In genomic region chr7:55188590-55189446, GRCh38 we compare ENCODE assay signal across 1 cellular context.
TF ChIP-seq lines count a peak whose summit lies in the region.

No MANE protein-coding gene starts in this region.

TF ChIP-seq in HepG2, 621 proteins besides CTCF, POLR2A, EP300 and RAD21 (continued from another document and continues in another):
- TF ChIP-seq GMEB1 (CRISPR knock-in tag; IDR thresholded peaks at IDR 0.05; ENCODE audit: borderline replicate concordance) (no peak), ZNF597 (CRISPR knock-in tag; IDR thresholded peaks at IDR 0.05) (no peak), BRD4 (CRISPR knock-in tag; IDR thresholded peaks at IDR 0.05) (no peak; the same call in 1 of the 2 replicates), SRSF1 (optimal IDR thresholded peaks at IDR 0.05; ENCODE audit: low read depth, low read length) (no peak), ZNF501 (CRISPR knock-in tag; IDR thresholded peaks at IDR 0.05) (peak; percentile 33; the same call in 1 of the 2 replicates), NR1H2 (CRISPR knock-in tag; IDR thresholded peaks at IDR 0.05; ENCODE audit: borderline replicate concordance, low read depth) (no peak), SNRNP70 (IDR thresholded peaks at IDR 0.05; ENCODE audit: low read depth, low read length) (no peak), PCBP1 (IDR thresholded peaks at IDR 0.05; ENCODE audit: borderline replicate concordance, low read depth, low read length) (no peak), TGIF2 (CRISPR knock-in tag; IDR thresholded peaks at IDR 0.05) (peak; percentile 55; the same call in 1 of the 2 replicates), CREBL2 (CRISPR knock-in tag; IDR thresholded peaks at IDR 0.05; ENCODE audit: borderline replicate concordance) (0 out of 2 replicates have a peak, but pooled peaks have one; percentile 29), FOXK2 (IDR thresholded peaks at IDR 0.05) (no peak), ZNF687 (CRISPR knock-in tag; IDR thresholded peaks at IDR 0.05) (peak; percentile 7; the same call in 1 of the 2 replicates), NFIB (CRISPR knock-in tag; IDR thresholded peaks at IDR 0.05; ENCODE audit: borderline replicate concordance) (no peak), AGO1 (IDR thresholded peaks at IDR 0.05; ENCODE audit: low read depth, low read length, poor library complexity, severe bottlenecking) (no peak), FOXA1 (IDR thresholded peaks at IDR 0.05) (no peak), FOXA1 (CRISPR knock-in tag; IDR thresholded peaks at IDR 0.05) (peak; percentile 44; the same call in 1 of the 2 replicates), CREM (IDR thresholded peaks at IDR 0.05) (peak; percentile 64; the same call in 1 of the 2 replicates), CREM (CRISPR knock-in tag; IDR thresholded peaks at IDR 0.05) (no peak), SRF (IDR thresholded peaks at IDR 0.05; ENCODE audit: low read depth, low read length) (no peak), GATA4 (IDR thresholded peaks at IDR 0.05; ENCODE audit: borderline replicate concordance, low read depth) (peak; percentile 86), ZSCAN22 (CRISPR knock-in tag; IDR thresholded peaks at IDR 0.05) (no peak), JUND (CRISPR knock-in tag; IDR thresholded peaks at IDR 0.05) (no peak), ZNF350 (CRISPR knock-in tag; IDR thresholded peaks at IDR 0.05; ENCODE audit: borderline replicate concordance, low read depth) (peak; percentile 85), CHCHD3 (CRISPR knock-in tag; IDR thresholded peaks at IDR 0.05) (no peak), TFAP4 (IDR thresholded peaks at IDR 0.05; ENCODE audit: borderline replicate concordance, low read depth) (peak; percentile 85), CBX5 (CRISPR knock-in tag; IDR thresholded peaks at IDR 0.05; ENCODE audit: borderline replicate concordance) (peak; percentile 70; the same call in 1 of the 2 replicates), YEATS4 (CRISPR knock-in tag; IDR thresholded peaks at IDR 0.05; ENCODE audit: borderline replicate concordance) (peak; percentile 34; the same call in 1 of the 2 replicates), ZNF275 (CRISPR knock-in tag; IDR thresholded peaks at IDR 0.05; ENCODE audit: borderline replicate concordance) (no peak), MYC (CRISPR knock-in tag; IDR thresholded peaks at IDR 0.05; ENCODE audit: borderline replicate concordance) (peak; percentile 42; the same call in 1 of the 2 replicates), ZNF724P (CRISPR knock-in tag; IDR thresholded peaks at IDR 0.05; ENCODE audit: borderline replicate concordance) (no peak), KLF9 (CRISPR knock-in tag; IDR thresholded peaks at IDR 0.05; ENCODE audit: low read depth) (no peak), ZNF503 (CRISPR knock-in tag; IDR thresholded peaks at IDR 0.05) (peak; percentile 43), REL (CRISPR knock-in tag; conservative IDR thresholded peaks at IDR 0.05) (no peak), ZNF781 (CRISPR knock-in tag; IDR thresholded peaks at IDR 0.05; ENCODE audit: borderline replicate concordance, not compliant biosample characterization) (peak; percentile 20), MTF1 (CRISPR knock-in tag; IDR thresholded peaks at IDR 0.05) (no peak), MEF2D (CRISPR knock-in tag; IDR thresholded peaks at IDR 0.05) (peak; percentile 51), ZNF567 (CRISPR knock-in tag; IDR thresholded peaks at IDR 0.05; ENCODE audit: borderline replicate concordance) (peak; percentile 71; the same call in 1 of the 2 replicates), ZNF552 (CRISPR knock-in tag; IDR thresholded peaks at IDR 0.05; ENCODE audit: borderline replicate concordance) (no peak), SKI (IDR thresholded peaks at IDR 0.05; ENCODE audit: partially characterized antibody) (peak; percentile 16)
- TF ChIP-seq, protein P1, sequence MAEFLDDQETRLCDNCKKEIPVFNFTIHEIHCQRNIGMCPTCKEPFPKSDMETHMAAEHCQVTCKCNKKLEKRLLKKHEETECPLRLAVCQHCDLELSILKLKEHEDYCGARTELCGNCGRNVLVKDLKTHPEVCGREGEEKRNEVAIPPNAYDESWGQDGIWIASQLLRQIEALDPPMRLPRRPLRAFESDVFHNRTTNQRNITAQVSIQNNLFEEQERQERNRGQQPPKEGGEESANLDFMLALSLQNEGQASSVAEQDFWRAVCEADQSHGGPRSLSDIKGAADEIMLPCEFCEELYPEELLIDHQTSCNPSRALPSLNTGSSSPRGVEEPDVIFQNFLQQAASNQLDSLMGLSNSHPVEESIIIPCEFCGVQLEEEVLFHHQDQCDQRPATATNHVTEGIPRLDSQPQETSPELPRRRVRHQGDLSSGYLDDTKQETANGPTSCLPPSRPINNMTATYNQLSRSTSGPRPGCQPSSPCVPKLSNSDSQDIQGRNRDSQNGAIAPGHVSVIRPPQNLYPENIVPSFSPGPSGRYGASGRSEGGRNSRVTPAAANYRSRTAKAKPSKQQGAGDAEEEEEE (CRISPR knock-in tag; IDR thresholded peaks at IDR 0.05; ENCODE audit: borderline replicate concordance): no peak
- TF ChIP-seq, protein P2, sequence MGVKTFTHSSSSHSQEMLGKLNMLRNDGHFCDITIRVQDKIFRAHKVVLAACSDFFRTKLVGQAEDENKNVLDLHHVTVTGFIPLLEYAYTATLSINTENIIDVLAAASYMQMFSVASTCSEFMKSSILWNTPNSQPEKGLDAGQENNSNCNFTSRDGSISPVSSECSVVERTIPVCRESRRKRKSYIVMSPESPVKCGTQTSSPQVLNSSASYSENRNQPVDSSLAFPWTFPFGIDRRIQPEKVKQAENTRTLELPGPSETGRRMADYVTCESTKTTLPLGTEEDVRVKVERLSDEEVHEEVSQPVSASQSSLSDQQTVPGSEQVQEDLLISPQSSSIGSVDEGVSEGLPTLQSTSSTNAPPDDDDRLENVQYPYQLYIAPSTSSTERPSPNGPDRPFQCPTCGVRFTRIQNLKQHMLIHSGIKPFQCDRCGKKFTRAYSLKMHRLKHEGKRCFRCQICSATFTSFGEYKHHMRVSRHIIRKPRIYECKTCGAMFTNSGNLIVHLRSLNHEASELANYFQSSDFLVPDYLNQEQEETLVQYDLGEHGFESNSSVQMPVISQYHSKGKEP (CRISPR knock-in tag; IDR thresholded peaks at IDR 0.05): no peak
- TF ChIP-seq, protein P3, sequence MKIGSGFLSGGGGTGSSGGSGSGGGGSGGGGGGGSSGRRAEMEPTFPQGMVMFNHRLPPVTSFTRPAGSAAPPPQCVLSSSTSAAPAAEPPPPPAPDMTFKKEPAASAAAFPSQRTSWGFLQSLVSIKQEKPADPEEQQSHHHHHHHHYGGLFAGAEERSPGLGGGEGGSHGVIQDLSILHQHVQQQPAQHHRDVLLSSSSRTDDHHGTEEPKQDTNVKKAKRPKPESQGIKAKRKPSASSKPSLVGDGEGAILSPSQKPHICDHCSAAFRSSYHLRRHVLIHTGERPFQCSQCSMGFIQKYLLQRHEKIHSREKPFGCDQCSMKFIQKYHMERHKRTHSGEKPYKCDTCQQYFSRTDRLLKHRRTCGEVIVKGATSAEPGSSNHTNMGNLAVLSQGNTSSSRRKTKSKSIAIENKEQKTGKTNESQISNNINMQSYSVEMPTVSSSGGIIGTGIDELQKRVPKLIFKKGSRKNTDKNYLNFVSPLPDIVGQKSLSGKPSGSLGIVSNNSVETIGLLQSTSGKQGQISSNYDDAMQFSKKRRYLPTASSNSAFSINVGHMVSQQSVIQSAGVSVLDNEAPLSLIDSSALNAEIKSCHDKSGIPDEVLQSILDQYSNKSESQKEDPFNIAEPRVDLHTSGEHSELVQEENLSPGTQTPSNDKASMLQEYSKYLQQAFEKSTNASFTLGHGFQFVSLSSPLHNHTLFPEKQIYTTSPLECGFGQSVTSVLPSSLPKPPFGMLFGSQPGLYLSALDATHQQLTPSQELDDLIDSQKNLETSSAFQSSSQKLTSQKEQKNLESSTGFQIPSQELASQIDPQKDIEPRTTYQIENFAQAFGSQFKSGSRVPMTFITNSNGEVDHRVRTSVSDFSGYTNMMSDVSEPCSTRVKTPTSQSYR (CRISPR knock-in tag; IDR thresholded peaks at IDR 0.05; ENCODE audit: borderline replicate concordance): peak; percentile 31; the same call in 1 of the 2 replicates
